ENCODE assay signal across 1 cellular context in the genomic region with DNA sequence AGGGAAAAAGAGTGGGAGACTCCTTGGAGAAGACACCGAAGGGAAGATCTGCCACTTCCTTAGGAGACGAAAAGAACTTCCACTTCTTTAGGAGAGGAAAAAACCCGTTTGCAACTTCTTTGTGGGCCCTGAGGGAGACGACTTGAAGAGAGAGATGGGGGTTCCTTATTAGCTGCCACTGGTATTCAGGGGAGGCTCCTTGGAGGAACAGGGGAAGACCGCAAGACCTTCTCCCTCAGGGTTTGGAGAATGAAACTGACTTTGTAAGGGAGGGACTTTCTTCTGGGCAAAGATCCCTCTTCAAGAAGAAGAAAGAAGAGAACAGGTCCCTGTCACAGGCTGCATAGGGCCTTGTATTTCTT.
TF ChIP-seq lines count a peak whose summit lies in the region.

No MANE protein-coding gene starts in this region.

TF ChIP-seq in HepG2, 621 proteins besides CTCF, POLR2A, EP300 and RAD21:
- TF ChIP-seq KDM3A (CRISPR knock-in tag; IDR thresholded peaks at IDR 0.05; ENCODE audit: low read depth) (0 out of 2 replicates have a peak, but pooled peaks have one; percentile 0), KDM5A (IDR thresholded peaks at IDR 0.05; ENCODE audit: borderline replicate concordance, low read length) (peak; percentile 76), EEA1 (CRISPR knock-in tag; IDR thresholded peaks at IDR 0.05; ENCODE audit: borderline replicate concordance) (no peak), RFXANK (CRISPR knock-in tag; IDR thresholded peaks at IDR 0.05) (no peak), ZNF546 (CRISPR knock-in tag; conservative IDR thresholded peaks at IDR 0.05) (0 out of 2 replicates have a peak, but pooled peaks have one; percentile 8), NFIC (IDR thresholded peaks at IDR 0.05; ENCODE audit: low read length) (0 out of 2 replicates have a peak, but pooled peaks have one; percentile 8)
